In genomic region chr1:92970990-92971689, GRCh38 we compare ENCODE assay signal across 20 cellular contexts.
"Had no signal": no experiment of that assay in that cellular context is flagged by ENCODE, and none has a peak within 500 bp of the region (broad histone marks: within the 10 kb centered on the region; RNA-seq: fewer than 3 reads in every experiment).

No MANE protein-coding gene starts in this region.

- DNase-seq: activated CD4-positive, alpha-beta T cell treated with anti-CD3 and anti-CD28 coated beads, Interleukin-2, amount 10 ng/mL, durations not matched to agents 7 days and 5 days; activated naive CD4-positive, alpha-beta T cell treated with anti-CD3 and anti-CD28 coated beads for 36 hours; activated naive CD8-positive, alpha-beta T cell treated with anti-CD3 and anti-CD28 coated beads, Interleukin-2, amount 50 U/mL, for 24 hours; erythroblast; hippocampal formation; kidney; mesenchymal stem cell; natural killer cell; stimulated activated CD4-positive, alpha-beta T cell treated with anti-CD3 and anti-CD28 coated beads, Interleukin-12 subunit alpha, Interleukin-12 subunit beta, amount 100 ng/mL, for 4 hours; stimulated activated CD4-positive, alpha-beta T cell treated with anti-CD3 and anti-CD28 coated beads, Interleukin-2, amount 100 ng/mL, for 24 hours; T-helper 17 cell; uterus had no signal

- H3K4me3 Mint-ChIP-seq: activated CD4-positive, alpha-beta T cell treated with anti-CD3 and anti-CD28 coated beads, Interleukin-2, amount 10 ng/mL, durations not matched to agents 7 days and 5 days; activated naive CD4-positive, alpha-beta T cell treated with anti-CD3 and anti-CD28 coated beads for 36 hours; activated naive CD8-positive, alpha-beta T cell treated with anti-CD3 and anti-CD28 coated beads, Interleukin-2, amount 50 U/mL, for 24 hours; natural killer cell; T-helper 17 cell; WTC11 had no signal

- H3K27ac ChIP-seq: ascending aorta, breast epithelium, gastroesophageal sphincter, neutrophil, parathyroid adenoma, tibial nerve, uterus had no signal

- H3K9me3 Mint-ChIP-seq: activated CD4-positive, alpha-beta T cell treated with anti-CD3 and anti-CD28 coated beads, Interleukin-2, amount 10 ng/mL, durations not matched to agents 7 days and 5 days; activated naive CD4-positive, alpha-beta T cell treated with anti-CD3 and anti-CD28 coated beads for 36 hours; activated naive CD8-positive, alpha-beta T cell treated with anti-CD3 and anti-CD28 coated beads, Interleukin-2, amount 50 U/mL, for 24 hours; activated T-helper 17 cell treated with anti-CD3 and anti-CD28 coated beads, Interleukin-2, amount 50 U/mL, for 72 hours; natural killer cell; WTC11 had no signal

- H3K27me3 ChIP-seq: ascending aorta, breast epithelium, gastroesophageal sphincter, tibial nerve, uterus had no signal

- H3K36me3 Mint-ChIP-seq: natural killer cell, WTC11 had no signal

- H3K9ac ChIP-seq: parathyroid adenoma had no signal

- H3K9me3 ChIP-seq: ascending aorta, breast epithelium, gastroesophageal sphincter, neutrophil, tibial nerve, uterus had no signal

- H3K27me3 Mint-ChIP-seq: activated CD4-positive, alpha-beta T cell treated with anti-CD3 and anti-CD28 coated beads, Interleukin-2, amount 10 ng/mL, durations not matched to agents 7 days and 5 days; activated naive CD8-positive, alpha-beta T cell treated with anti-CD3 and anti-CD28 coated beads, Interleukin-2, amount 50 U/mL, for 24 hours; activated T-helper 17 cell treated with anti-CD3 and anti-CD28 coated beads, Interleukin-2, amount 50 U/mL, for 72 hours; T-helper 17 cell had no signal

- H3K79me2 ChIP-seq: parathyroid adenoma had no signal

- H3K4me1 ChIP-seq: breast epithelium, gastroesophageal sphincter, parathyroid adenoma, uterus had no signal

- ATAC-seq: activated naive CD8-positive, alpha-beta T cell treated with anti-CD3 and anti-CD28 coated beads, Interleukin-2, amount 50 U/mL, for 24 hours; activated T-helper 17 cell treated with anti-CD3 and anti-CD28 coated beads, Interleukin-2, amount 50 U/mL, for 72 hours; gastroesophageal sphincter; natural killer cell; T-helper 17 cell; WTC11 had no signal

- H3K27ac Mint-ChIP-seq: activated CD4-positive, alpha-beta T cell treated with anti-CD3 and anti-CD28 coated beads, Interleukin-2, amount 10 ng/mL, durations not matched to agents 7 days and 5 days; activated naive CD4-positive, alpha-beta T cell treated with anti-CD3 and anti-CD28 coated beads for 36 hours; activated T-helper 17 cell treated with anti-CD3 and anti-CD28 coated beads, Interleukin-2, amount 50 U/mL, for 72 hours; natural killer cell; WTC11 had no signal

- H2AFZ ChIP-seq: parathyroid adenoma had no signal

- H3K36me3 ChIP-seq: ascending aorta, breast epithelium, gastroesophageal sphincter, neutrophil, tibial nerve, uterus had no signal

- H3K4me3 ChIP-seq: ascending aorta, breast epithelium, gastroesophageal sphincter, tibial nerve, uterus had no signal
